1 cellular context compared by ENCODE assay signal in genomic region chr3:125117631-125118191, GRCh38.
TF ChIP-seq lines count a peak whose summit lies in the region.

No MANE protein-coding gene starts in this region.

TF ChIP-seq in GM12878, 131 proteins besides CTCF, POLR2A, EP300 and RAD21:
- TF ChIP-seq NRF1 (conservative IDR thresholded peaks at IDR 0.05; ENCODE audit: low read depth, low read length) (no peak), FOXM1 (IDR thresholded peaks at IDR 0.05; ENCODE audit: low read depth, low read length) (no peak), E4F1 (IDR thresholded peaks at IDR 0.05; ENCODE audit: borderline replicate concordance, partially characterized antibody) (no peak), DPF2 (IDR thresholded peaks at IDR 0.05) (no peak), CBX3 (IDR thresholded peaks at IDR 0.05; ENCODE audit: borderline replicate concordance, low read depth) (no peak), ZNF622 (IDR thresholded peaks at IDR 0.05) (no peak), MTA2 (IDR thresholded peaks at IDR 0.05; ENCODE audit: low read depth) (no peak), SMAD5 (IDR thresholded peaks at IDR 0.05; ENCODE audit: low read depth) (no peak), SMAD1 (IDR thresholded peaks at IDR 0.05; ENCODE audit: low read depth, partially characterized antibody) (no peak), ESRRA (IDR thresholded peaks at IDR 0.05; ENCODE audit: low read length) (no peak), EED (IDR thresholded peaks at IDR 0.05; ENCODE audit: low read depth) (no peak), MYB (IDR thresholded peaks at IDR 0.05; ENCODE audit: borderline replicate concordance, low read depth, low read length) (no peak), SP1 (IDR thresholded peaks at IDR 0.05; ENCODE audit: low read depth, low read length) (no peak), ZNF592 (IDR thresholded peaks at IDR 0.05) (no peak)
- TF ChIP-seq, protein P1, sequence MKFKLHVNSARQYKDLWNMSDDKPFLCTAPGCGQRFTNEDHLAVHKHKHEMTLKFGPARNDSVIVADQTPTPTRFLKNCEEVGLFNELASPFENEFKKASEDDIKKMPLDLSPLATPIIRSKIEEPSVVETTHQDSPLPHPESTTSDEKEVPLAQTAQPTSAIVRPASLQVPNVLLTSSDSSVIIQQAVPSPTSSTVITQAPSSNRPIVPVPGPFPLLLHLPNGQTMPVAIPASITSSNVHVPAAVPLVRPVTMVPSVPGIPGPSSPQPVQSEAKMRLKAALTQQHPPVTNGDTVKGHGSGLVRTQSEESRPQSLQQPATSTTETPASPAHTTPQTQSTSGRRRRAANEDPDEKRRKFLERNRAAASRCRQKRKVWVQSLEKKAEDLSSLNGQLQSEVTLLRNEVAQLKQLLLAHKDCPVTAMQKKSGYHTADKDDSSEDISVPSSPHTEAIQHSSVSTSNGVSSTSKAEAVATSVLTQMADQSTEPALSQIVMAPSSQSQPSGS (IDR thresholded peaks at IDR 0.05; ENCODE audit: low read length): no peak
- TF ChIP-seq, protein P2, sequence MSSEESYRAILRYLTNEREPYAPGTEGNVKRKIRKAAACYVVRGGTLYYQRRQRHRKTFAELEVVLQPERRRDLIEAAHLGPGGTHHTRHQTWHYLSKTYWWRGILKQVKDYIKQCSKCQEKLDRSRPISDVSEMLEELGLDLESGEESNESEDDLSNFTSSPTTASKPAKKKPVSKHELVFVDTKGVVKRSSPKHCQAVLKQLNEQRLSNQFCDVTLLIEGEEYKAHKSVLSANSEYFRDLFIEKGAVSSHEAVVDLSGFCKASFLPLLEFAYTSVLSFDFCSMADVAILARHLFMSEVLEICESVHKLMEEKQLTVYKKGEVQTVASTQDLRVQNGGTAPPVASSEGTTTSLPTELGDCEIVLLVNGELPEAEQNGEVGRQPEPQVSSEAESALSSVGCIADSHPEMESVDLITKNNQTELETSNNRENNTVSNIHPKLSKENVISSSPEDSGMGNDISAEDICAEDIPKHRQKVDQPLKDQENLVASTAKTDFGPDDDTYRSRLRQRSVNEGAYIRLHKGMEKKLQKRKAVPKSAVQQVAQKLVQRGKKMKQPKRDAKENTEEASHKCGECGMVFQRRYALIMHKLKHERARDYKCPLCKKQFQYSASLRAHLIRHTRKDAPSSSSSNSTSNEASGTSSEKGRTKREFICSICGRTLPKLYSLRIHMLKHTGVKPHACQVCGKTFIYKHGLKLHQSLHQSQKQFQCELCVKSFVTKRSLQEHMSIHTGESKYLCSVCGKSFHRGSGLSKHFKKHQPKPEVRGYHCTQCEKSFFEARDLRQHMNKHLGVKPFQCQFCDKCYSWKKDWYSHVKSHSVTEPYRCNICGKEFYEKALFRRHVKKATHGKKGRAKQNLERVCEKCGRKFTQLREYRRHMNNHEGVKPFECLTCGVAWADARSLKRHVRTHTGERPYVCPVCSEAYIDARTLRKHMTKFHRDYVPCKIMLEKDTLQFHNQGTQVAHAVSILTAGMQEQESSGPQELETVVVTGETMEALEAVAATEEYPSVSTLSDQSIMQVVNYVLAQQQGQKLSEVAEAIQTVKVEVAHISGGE (CRISPR knock-in tag; IDR thresholded peaks at IDR 0.05): no peak
TF ChIP-seq in GM12878: peak in this region for 0.
